In genomic region chr2:110677530-110678456, GRCh38 we compare ENCODE assay signal across 8 cellular contexts. TPM values are rescaled to one million over a fixed set of nuclear protein-coding genes. Genes with fewer than 3 reads are reported as not detected.
DNase-seq lines count a peak whose midpoint lies in the region; ATAC-seq lines count a peak whose summit lies in the region.

TSS of gene BUB1 (minus strand) at chr2:110678063. CDS start at chr2:110677995, 68 bp downstream.

- peak within 1 kb of the TSS; percentile 96 for H3K27ac ChIP-seq in BLaER1

- H3K27ac Mint-ChIP-seq in activated CD4-positive, alpha-beta T cell treated with anti-CD3 and anti-CD28 coated beads, Interleukin-2, amount 10 ng/mL, durations not matched to agents 7 days and 5 days = peak within 1 kb of the TSS; percentile 97

- DNase-seq in NCI-H69 (lab: John Stamatoyannopoulos, UW) (peak; percentile 95), dedifferentiated amniotic fluid mesenchymal stem cell (ENCODE audit: extremely low spot score) (peak; percentile 97), left lobe of liver (ENCODE audit: low spot score) (peak; percentile 98)
- peak; percentile 98 for DNase-seq in activated CD4-positive, alpha-beta T cell treated with anti-CD3 and anti-CD28 coated beads, Interleukin-2, amount 10 ng/mL, durations not matched to agents 7 days and 5 days
- DNase-seq in stimulated activated CD4-positive, alpha-beta T cell treated with anti-CD3 and anti-CD28 coated beads, Interleukin-2, amount 100 ng/mL, for 4 hours (ENCODE audit: low read depth) = peak; percentile 94

- no peaks in the 10 kb centered on the region for H3K27me3 ChIP-seq in BLaER1

- H3K36me3 Mint-ChIP-seq in activated CD4-positive, alpha-beta T cell treated with anti-CD3 and anti-CD28 coated beads, Interleukin-2, amount 10 ng/mL, durations not matched to agents 7 days and 5 days (ENCODE audit: low read depth) = peaks cover 26% of the 10 kb centered on the region

- H3K4me2 ChIP-seq in BLaER1 = peak within 1 kb of the TSS; percentile 97

- peak within 1 kb of the TSS; percentile 90 for H3K4me3 ChIP-seq in BLaER1

- peaks cover 3% of the 10 kb centered on the region for H3K27me3 Mint-ChIP-seq in activated CD4-positive, alpha-beta T cell treated with anti-CD3 and anti-CD28 coated beads, Interleukin-2, amount 10 ng/mL, durations not matched to agents 7 days and 5 days

- peaks cover 59% of the 10 kb centered on the region for H3K4me1 ChIP-seq in BLaER1

- H4K20me1 ChIP-seq in BLaER1 = peaks cover 27% of the 10 kb centered on the region

- H3K4me1 Mint-ChIP-seq in activated CD4-positive, alpha-beta T cell treated with anti-CD3 and anti-CD28 coated beads, Interleukin-2, amount 10 ng/mL, durations not matched to agents 7 days and 5 days = peaks cover 39% of the 10 kb centered on the region

- no peaks in the 10 kb centered on the region for H3K9me3 ChIP-seq in BLaER1

- peak; percentile 71 for ATAC-seq in GM19328 (IDR thresholded peaks at IDR 0.05; ENCODE audit: unreplicated experiment)
- ATAC-seq in HG03520 (IDR thresholded peaks at IDR 0.05; ENCODE audit: unreplicated experiment) = peak; percentile 70
- ATAC-seq in left lobe of liver = peak; percentile 100

- H3K36me3 ChIP-seq in BLaER1 = peaks cover 14% of the 10 kb centered on the region

- peak within 1 kb of the TSS; percentile 87 for H3K4me3 Mint-ChIP-seq in activated CD4-positive, alpha-beta T cell treated with anti-CD3 and anti-CD28 coated beads, Interleukin-2, amount 10 ng/mL, durations not matched to agents 7 days and 5 days

- no peaks in the 10 kb centered on the region for H3K9me3 Mint-ChIP-seq in activated CD4-positive, alpha-beta T cell treated with anti-CD3 and anti-CD28 coated beads, Interleukin-2, amount 10 ng/mL, durations not matched to agents 7 days and 5 days

- CTCF ChIA-PET in activated CD4-positive, alpha-beta T cell treated with anti-CD3 and anti-CD28 coated beads, Interleukin-2, amount 10 ng/mL, durations not matched to agents 7 days and 5 days (lab: Charles Lee) = interaction anchor here (0.6 to 1.9 kb wide), 4 partner anchors 9 to 96 kb away, joined by 3 to 7 read pairs (median 3); no protein-coding TSS in a partner anchor

- POLR2A ChIA-PET in activated CD4-positive, alpha-beta T cell treated with anti-CD3 and anti-CD28 coated beads, Interleukin-2, amount 10 ng/mL, durations not matched to agents 7 days and 5 days (lab: Charles Lee) = interaction anchor here (1.1 kb wide), 1 partner anchor 70 kb away, joined by 3 read pairs; no protein-coding TSS in a partner anchor

- H3K9ac ChIP-seq in BLaER1 = peak within 1 kb of the TSS; percentile 89

RNA-seq across cellular contexts. Expression of gene BUB1, which starts in this region (rescaled TPM):
- 100 to 1,000 TPM; 118 to 141 TPM for total RNA-seq in activated CD4-positive, alpha-beta T cell treated with anti-CD3 and anti-CD28 coated beads, Interleukin-2, amount 10 ng/mL, durations not matched to agents 7 days and 5 days
- 0.88 TPM for total RNA-seq in left lobe of liver

Comparison
In these comparisons a context has a peak if more than half of its experiments do, and no peak if none do; other contexts are left out.
1. Peak in every context shown above with its lines: DNase-seq, ATAC-seq, H3K4me3 ChIP-seq and H3K27ac ChIP-seq.
2. RNA of gene BUB1 (total RNA-seq): 118 to 141 TPM in activated CD4-positive, alpha-beta T cell treated with anti-CD3 and anti-CD28 coated beads, Interleukin-2, amount 10 ng/mL, durations not matched to agents 7 days and 5 days; 0.88 TPM in left lobe of liver (single experiment); every median in the first group is over 10 times any median in the second.
3. Peak in DNase-seq and ATAC-seq in left lobe of liver; RNA of the gene not detected or under 1 TPM.